In the genomic region with DNA sequence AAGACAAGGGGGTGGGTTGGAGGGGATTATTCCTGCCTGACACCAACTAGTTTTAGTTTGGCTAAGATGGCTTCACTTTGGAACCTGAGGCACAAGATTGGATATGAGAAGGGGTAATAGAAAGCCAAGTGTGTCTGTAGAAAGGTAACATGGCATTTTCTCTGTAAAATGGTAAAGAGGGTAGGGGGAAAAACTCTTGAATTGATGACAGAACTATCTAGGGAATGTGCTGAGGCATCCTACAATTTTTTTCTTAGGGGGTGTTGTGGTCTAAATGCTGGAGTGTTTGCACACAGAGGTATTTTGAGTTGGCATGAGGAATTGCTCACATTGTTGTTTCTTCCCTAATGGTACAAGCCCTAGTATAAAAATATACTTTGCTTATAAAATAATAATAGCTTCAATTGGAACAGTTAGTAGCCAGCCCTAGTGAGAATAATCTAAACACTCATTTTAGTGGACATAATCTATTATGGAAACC, we compare ENCODE assay signal across 15 cellular contexts. TPM values are rescaled to one million over a fixed set of nuclear protein-coding genes. Genes with fewer than 3 reads are reported as not detected.
DNase-seq lines count a peak whose midpoint lies in the region; ATAC-seq and TF ChIP-seq lines count a peak whose summit lies in the region.
"Had no signal": no experiment of that assay in that cellular context is flagged by ENCODE, and none has a peak within 500 bp of the region (broad histone marks: within the 10 kb centered on the region; RNA-seq: fewer than 3 reads in every experiment).

No MANE protein-coding gene starts in this region.

- H3K27ac Mint-ChIP-seq in CD4-positive, CD25-positive, alpha-beta regulatory T cell, result peak overlapping the region; percentile 84 to 91 (median 84)
- H3K27ac Mint-ChIP-seq: T-helper 1 cell treated with Interleukin-12 subunit alpha and Interleukin-12 subunit beta and Interleukin-4 antibody, amounts not matched to agents 30 μg/mL and 1 μg/mL, for 36 hours had no signal

- no peak overlapping the region for H3K4me3 ChIP-seq in CD4-positive, CD25-positive, alpha-beta regulatory T cell (ENCODE audit: low read depth, low read length)
- H3K4me3 ChIP-seq in SJSA1 (no peak overlapping the region), gastroesophageal sphincter (no peak overlapping the region), gastrocnemius medialis (no peak overlapping the region), Peyer's patch (no peak overlapping the region)
- H3K4me3 ChIP-seq: esophagus squamous epithelium had no signal

- peaks cover 5% of the 10 kb centered on the region in 2 experiments for H3K9me3 ChIP-seq in CD4-positive, CD25-positive, alpha-beta regulatory T cell (ENCODE audit: control insufficient read depth in 2 of 2, low read length in 2 of 2)
- H3K9me3 ChIP-seq in SJSA1 (replicated peaks) (no peaks in the 10 kb centered on the region), gastroesophageal sphincter (no peaks in the 10 kb centered on the region), gastrocnemius medialis (no peaks in the 10 kb centered on the region), Peyer's patch (no peaks in the 10 kb centered on the region)
- H3K9me3 ChIP-seq: esophagus squamous epithelium had no signal

- H3K36me3 Mint-ChIP-seq in CD4-positive, CD25-positive, alpha-beta regulatory T cell, result peaks cover 47% of the 10 kb centered on the region

- H3K27me3 ChIP-seq in CD4-positive, CD25-positive, alpha-beta regulatory T cell (ENCODE audit: control insufficient read depth, insufficient read depth, low read length), result no peaks in the 10 kb centered on the region
- H3K27me3 ChIP-seq in SJSA1 (replicated peaks) (no peaks in the 10 kb centered on the region), gastroesophageal sphincter (no peaks in the 10 kb centered on the region), gastrocnemius medialis (no peaks in the 10 kb centered on the region), Peyer's patch (no peaks in the 10 kb centered on the region)
- H3K27me3 ChIP-seq: esophagus squamous epithelium had no signal

- H3K4me1 ChIP-seq in CD4-positive, CD25-positive, alpha-beta regulatory T cell (ENCODE audit: control insufficient read depth, insufficient read depth, low read length, poor library complexity, severe bottlenecking), result peaks cover 83% of the 10 kb centered on the region
- peaks cover 56% of the 10 kb centered on the region for H3K4me1 ChIP-seq in SJSA1 (replicated peaks)
- H3K4me1 ChIP-seq in gastroesophageal sphincter, result peaks cover 3 to 100% (median 39%) of the 10 kb centered on the region in 3 donors
- H3K4me1 ChIP-seq in gastrocnemius medialis, result peaks cover 89 to 93% of the 10 kb centered on the region in 2 donors
- peaks cover 0 to 40% (median 23%) of the 10 kb centered on the region in 4 donors for H3K4me1 ChIP-seq in Peyer's patch

- TF ChIP-seq POLR2A in gastroesophageal sphincter (IDR thresholded peaks at IDR 0.05) (no peak), gastrocnemius medialis (IDR thresholded peaks at IDR 0.05) (no peak), Peyer's patch (IDR thresholded peaks at IDR 0.05) (no peak)

- H3K36me3 ChIP-seq in CD4-positive, CD25-positive, alpha-beta regulatory T cell (ENCODE audit: control insufficient read depth, insufficient read depth, low read length), result peaks cover 40% of the 10 kb centered on the region
- H3K36me3 ChIP-seq in SJSA1 (no peaks in the 10 kb centered on the region), gastroesophageal sphincter (peaks cover 0 to 14% of the 10 kb centered on the region in 2 donors), gastrocnemius medialis (no peaks in the 10 kb centered on the region), Peyer's patch (peaks cover 0 to 48% (median 0%) of the 10 kb centered on the region in 3 donors)

- peaks cover 0 to 6% (median 0%) of the 10 kb centered on the region in 7 donors for H3K9me3 Mint-ChIP-seq in CD4-positive, CD25-positive, alpha-beta regulatory T cell

- no peaks in the 10 kb centered on the region for H3K27me3 Mint-ChIP-seq in CD4-positive, CD25-positive, alpha-beta regulatory T cell

- intact Hi-C loops in gastrocnemius medialis (cut with DNase I; ENCODE audit: low total_unique reads), result no loop called here

- H3K4me3 Mint-ChIP-seq in CD4-positive, CD25-positive, alpha-beta regulatory T cell, result peak overlapping the region in 1 of 4 donors; percentile 61
- H3K4me3 Mint-ChIP-seq: T-helper 1 cell treated with Interleukin-12 subunit alpha and Interleukin-12 subunit beta and Interleukin-4 antibody, amounts not matched to agents 30 μg/mL and 1 μg/mL, for 36 hours had no signal

- no peak for DNase-seq in CD4-positive, CD25-positive, alpha-beta regulatory T cell
- DNase-seq in SJSA1 (ENCODE audit: low read depth in 1 of 2, low spot score in 2 of 2) (peak in 1 of 2 experiments; percentile 92), gastrocnemius medialis (no peak), UCSD-AML1 (lab: John Stamatoyannopoulos, UW; ENCODE audit: unreplicated experiment) (no peak), epidermal melanocyte (ENCODE audit: insufficient read length, low spot score) (no peak), Peyer's patch (no peak)
- DNase-seq: esophagus squamous epithelium; NCI-H1105 treated with DMSO at 0.1 percent for 48 hours; NCI-H226; posterior cingulate gyrus; stimulated activated CD4-positive, alpha-beta T cell treated with anti-CD3 and anti-CD28 coated beads, Interleukin-2, amount 100 ng/mL, for 24 hours had no signal

- H3K27ac ChIP-seq in CD4-positive, CD25-positive, alpha-beta regulatory T cell (ENCODE audit: insufficient read depth, low read length, poor library complexity, severe bottlenecking), result peak overlapping the region; percentile 56
- H3K27ac ChIP-seq in SJSA1 (peak overlapping the region; percentile 96), gastroesophageal sphincter (peak overlapping the region; percentile 20 to 83 (median 70)), gastrocnemius medialis (peak overlapping the region; percentile 29 to 99 (median 98)), Peyer's patch (no peak overlapping the region)
- H3K27ac ChIP-seq: C4-2B had no signal

- in situ Hi-C loops in gastrocnemius medialis (cut with MboI; ENCODE audit: low sequenced_read_pairs in 4 of 4), result no loop called here

- TF ChIP-seq CTCF in gastroesophageal sphincter (IDR thresholded peaks at IDR 0.05) (no peak), gastrocnemius medialis (IDR thresholded peaks at IDR 0.05 in 4 of 5, conservative IDR thresholded peaks at IDR 0.05 in 1 of 5) (no peak), Peyer's patch (IDR thresholded peaks at IDR 0.05) (no peak)

- TF ChIP-seq EP300 in gastroesophageal sphincter (IDR thresholded peaks at IDR 0.05), result no peak

- H3K4me1 Mint-ChIP-seq in CD4-positive, CD25-positive, alpha-beta regulatory T cell, result peaks cover 30 to 97% (median 75%) of the 10 kb centered on the region in 4 donors

- ATAC-seq in CD4-positive, CD25-positive, alpha-beta regulatory T cell (ENCODE audit: low read depth in 2 of 2), result no peak
- ATAC-seq in gastroesophageal sphincter, result no peak
- no peak for ATAC-seq in gastrocnemius medialis
- no peak for ATAC-seq in HG02759 (IDR thresholded peaks at IDR 0.05; ENCODE audit: unreplicated experiment)

RNA-seq across cellular contexts. Expression of gene YPEL2, which starts 25.8 kb away (rescaled TPM):
- total RNA-seq in CD4-positive, CD25-positive, alpha-beta regulatory T cell, result 64.3 TPM
- polyA plus RNA-seq in CD4-positive, CD25-positive, alpha-beta regulatory T cell, result 10 to 100 TPM; 35.7 to 45.7 (median 41.2) TPM
- 4.2 and 4.4 TPM in 2 replicates for total RNA-seq in SJSA1 (2014; rRNA removed; shearing (Covaris generic))
- 10 to 100 TPM; 35.5 to 47.1 (median 40.6) TPM for total RNA-seq in gastroesophageal sphincter
- 10 to 100 TPM; 18.9 to 27.4 (median 22.2) TPM for total RNA-seq in gastrocnemius medialis
- total RNA-seq in Peyer's patch, result 10 to 100 TPM; 16.5 to 24.1 (median 21.8) TPM

Comparison
In these comparisons a context has a peak if more than half of its experiments do, and no peak if none do; other contexts are left out.
1. H3K27ac ChIP-seq: peak in CD4-positive, CD25-positive, alpha-beta regulatory T cell (single experiment), SJSA1 (single experiment), gastroesophageal sphincter (4 of 4) and gastrocnemius medialis (4 of 4); none in Peyer's patch (0 of 4).